In genomic region chr14:89292579-89293348, GRCh38 we compare ENCODE assay signal across 14 cellular contexts.
DNase-seq lines count a peak whose midpoint lies in the region; ATAC-seq and TF ChIP-seq lines count a peak whose summit lies in the region.
"Had no signal": no experiment of that assay in that cellular context is flagged by ENCODE, and none has a peak within 500 bp of the region (broad histone marks: within the 10 kb centered on the region; RNA-seq: fewer than 3 reads in every experiment).

No MANE protein-coding gene starts in this region.

- H3K4me3 ChIP-seq in HL-60 (replicated peaks; ENCODE audit: insufficient read depth, low read length) = no peak overlapping the region
- no peak overlapping the region for H3K4me3 ChIP-seq in naive thymus-derived CD4-positive, alpha-beta T cell (ENCODE audit: low read length)
- H3K4me3 ChIP-seq: mucosa of descending colon, uterus had no signal

- peak overlapping the region in 6 of 7 donors; percentile 8 to 74 (median 61) for H3K27ac Mint-ChIP-seq in CD14-positive monocyte
- peak overlapping the region; percentile 47 to 85 for H3K27ac Mint-ChIP-seq in effector memory CD8-positive, alpha-beta T cell
- peak overlapping the region in 7 of 9 donors; percentile 2 to 60 (median 34) for H3K27ac Mint-ChIP-seq in naive thymus-derived CD4-positive, alpha-beta T cell

- no peak for DNase-seq in CD14-positive monocyte (ENCODE audit: low spot score)
- peak; percentile 14 to 65 for DNase-seq in HL-60 (ENCODE audit: low read depth in 1 of 2, low spot score in 1 of 2)
- DNase-seq in effector memory CD8-positive, alpha-beta T cell = no peak
- no peak for DNase-seq in naive thymus-derived CD4-positive, alpha-beta T cell
- DNase-seq in SIG-M5 (lab: John Stamatoyannopoulos, UW) = no peak
- no peak for DNase-seq in cerebellar cortex (ENCODE audit: low spot score)
- DNase-seq: mucosa of descending colon; NK-92 treated with Interleukin-12 subunit alpha and Interleukin-12 subunit beta, amount 100 ng/mL, for 24 hours; stimulated activated CD4-positive, alpha-beta T cell treated with anti-CD3 and anti-CD28 coated beads, Interleukin-1b, Interleukin-23, amount 100 ng/mL, for 48 hours; stimulated activated CD8-positive, alpha-beta memory T cell treated with anti-CD3 and anti-CD28 coated beads, Interleukin-4, amount 100 ng/mL, for 48 hours; uterus; WERI-Rb-1 had no signal

- no peak for TF ChIP-seq CTCF in CD14-positive monocyte (IDR thresholded peaks at IDR 0.05)
- TF ChIP-seq CTCF in HL-60 (IDR thresholded peaks at IDR 0.05; ENCODE audit: insufficient read depth, low read length) = no peak

- intact Hi-C loops in CD14-positive monocyte (cut with micrococcal nuclease) = no loop called here
- intact Hi-C loops in naive thymus-derived CD4-positive, alpha-beta T cell (cut with micrococcal nuclease) = no loop called here

- no peaks in the 10 kb centered on the region for H3K27me3 ChIP-seq in HL-60 (ENCODE audit: insufficient read depth, poor library complexity, severe bottlenecking)
- H3K27me3 ChIP-seq in naive thymus-derived CD4-positive, alpha-beta T cell (ENCODE audit: control insufficient read depth in 2 of 2, insufficient read depth in 2 of 2, low read length in 2 of 2) = no peaks in the 10 kb centered on the region
- H3K27me3 ChIP-seq: uterus had no signal

- H3K36me3 ChIP-seq in naive thymus-derived CD4-positive, alpha-beta T cell (ENCODE audit: control insufficient read depth in 2 of 3, insufficient read depth in 3 of 3, low read length in 3 of 3) = peaks cover 0 to 25% (median 0%) of the 10 kb centered on the region in 3 experiments
- H3K36me3 ChIP-seq: uterus, WERI-Rb-1 had no signal

- H3K4me1 ChIP-seq in naive thymus-derived CD4-positive, alpha-beta T cell (ENCODE audit: control insufficient read depth in 2 of 2, insufficient read depth in 2 of 2, low read length in 2 of 2) = no peaks in the 10 kb centered on the region
- H3K4me1 ChIP-seq: uterus had no signal

- CTCF ChIA-PET in naive thymus-derived CD4-positive, alpha-beta T cell (lab: Charles Lee) = no interaction called here

- H3K9me3 Mint-ChIP-seq in CD14-positive monocyte = peaks cover 0 to 2% (median 0%) of the 10 kb centered on the region in 7 donors
- H3K9me3 Mint-ChIP-seq in effector memory CD8-positive, alpha-beta T cell = no peaks in the 10 kb centered on the region
- H3K9me3 Mint-ChIP-seq in naive thymus-derived CD4-positive, alpha-beta T cell = no peaks in the 10 kb centered on the region

- no peaks in the 10 kb centered on the region for H3K9me3 ChIP-seq in naive thymus-derived CD4-positive, alpha-beta T cell (ENCODE audit: control insufficient read depth in 2 of 3, low read length in 3 of 3)
- H3K9me3 ChIP-seq: mucosa of descending colon, uterus had no signal

- peaks cover 44 to 61% of the 10 kb centered on the region in 2 donors for H3K36me3 Mint-ChIP-seq in CD14-positive monocyte
- peaks cover 7% of the 10 kb centered on the region for H3K36me3 Mint-ChIP-seq in effector memory CD8-positive, alpha-beta T cell (ENCODE audit: insufficient read depth)
- peaks cover 11 to 43% (median 24%) of the 10 kb centered on the region in 5 donors for H3K36me3 Mint-ChIP-seq in naive thymus-derived CD4-positive, alpha-beta T cell

- POLR2A ChIA-PET in naive thymus-derived CD4-positive, alpha-beta T cell (lab: Charles Lee) = no interaction called here

- ATAC-seq in effector memory CD8-positive, alpha-beta T cell (replicated peaks) = no peak
- ATAC-seq in naive thymus-derived CD4-positive, alpha-beta T cell = no peak
- ATAC-seq in HG03095 (IDR thresholded peaks at IDR 0.05; ENCODE audit: unreplicated experiment) (no peak), GM19351 (IDR thresholded peaks at IDR 0.05; ENCODE audit: unreplicated experiment) (no peak)
- ATAC-seq: mucosa of descending colon had no signal

- H3K27ac ChIP-seq in HL-60 (replicated peaks) = peak overlapping the region; percentile 63
- H3K27ac ChIP-seq in naive thymus-derived CD4-positive, alpha-beta T cell (ENCODE audit: low read depth, low read length) = no peak overlapping the region
- H3K27ac ChIP-seq: uterus, WERI-Rb-1 had no signal

- H3K4me3 Mint-ChIP-seq in CD14-positive monocyte = no peak overlapping the region
- H3K4me3 Mint-ChIP-seq in effector memory CD8-positive, alpha-beta T cell = no peak overlapping the region
- no peak overlapping the region for H3K4me3 Mint-ChIP-seq in naive thymus-derived CD4-positive, alpha-beta T cell

- H3K27me3 Mint-ChIP-seq in CD14-positive monocyte (ENCODE audit: low read depth in 3 of 3) = peaks cover 0 to 2% (median 1%) of the 10 kb centered on the region in 3 donors
- H3K27me3 Mint-ChIP-seq in effector memory CD8-positive, alpha-beta T cell = no peaks in the 10 kb centered on the region
- H3K27me3 Mint-ChIP-seq in naive thymus-derived CD4-positive, alpha-beta T cell = no peaks in the 10 kb centered on the region

- H3K4me1 Mint-ChIP-seq in CD14-positive monocyte = peaks cover 18% of the 10 kb centered on the region
- H3K4me1 Mint-ChIP-seq in effector memory CD8-positive, alpha-beta T cell (ENCODE audit: low read depth in 2 of 2) = peaks cover 34 to 35% of the 10 kb centered on the region in 2 donors
- H3K4me1 Mint-ChIP-seq in naive thymus-derived CD4-positive, alpha-beta T cell = peaks cover 25 to 69% (median 59%) of the 10 kb centered on the region in 7 donors

Comparison
In these comparisons a context has a peak if more than half of its experiments do, and no peak if none do; other contexts are left out.
1. DNase-seq: peak in HL-60 (2 of 2); none in CD14-positive monocyte (single experiment), effector memory CD8-positive, alpha-beta T cell (0 of 3), naive thymus-derived CD4-positive, alpha-beta T cell (0 of 9), SIG-M5 (single experiment) and cerebellar cortex (single experiment).
2. Peak in every context shown above with its lines, with median percentiles within 50 percentile points of each other: H3K27ac Mint-ChIP-seq.